In the genomic region with DNA sequence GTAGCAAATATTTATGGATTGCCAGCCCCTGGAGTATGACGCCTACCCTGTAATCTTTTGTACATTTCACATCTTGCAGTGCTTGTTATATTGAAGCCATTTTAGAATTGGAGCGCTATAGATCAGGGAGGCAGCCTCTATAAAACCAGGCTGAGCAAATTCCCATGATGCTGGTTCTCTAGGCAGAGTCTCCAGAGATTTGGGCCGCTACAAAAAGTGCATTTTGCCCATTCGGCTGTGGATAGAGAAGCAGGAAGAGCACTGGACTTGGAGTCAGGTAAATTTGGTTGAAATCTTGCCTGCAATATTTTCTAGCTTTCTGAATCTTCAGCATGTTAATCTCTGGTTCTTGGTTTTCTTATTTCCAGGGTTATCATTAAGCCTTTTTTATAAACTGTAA, we compare ENCODE assay signal across 9 cellular contexts. TPM values are rescaled to one million over a fixed set of nuclear protein-coding genes. Genes with fewer than 3 reads are reported as not detected.
DNase-seq lines count a peak whose midpoint lies in the region; ATAC-seq, FAIRE-seq and TF ChIP-seq lines count a peak whose summit lies in the region.
"Had no signal": no experiment of that assay in that cellular context is flagged by ENCODE, and none has a peak within 500 bp of the region (broad histone marks: within the 10 kb centered on the region; RNA-seq: fewer than 3 reads in every experiment).

No MANE protein-coding gene starts in this region.

- no peaks in the 10 kb centered on the region; the same call in 1 of the 2 replicates for H3F3A ChIP-seq in GM23338 (replicated peaks; ENCODE audit: low read depth)

- no peak for DNase-seq in GM23338 (ENCODE audit: low spot score)
- no peak for DNase-seq in SJSA1 (ENCODE audit: low read depth in 1 of 2, low spot score in 2 of 2)
- no peak for DNase-seq in esophagus squamous epithelium (lab: John Stamatoyannopoulos, UW)
- DNase-seq in skeletal muscle cell (ENCODE audit: low read depth) = no peak
- DNase-seq in NCI-H524 treated with DMSO at 0.1 percent for 48 hours (lab: John Stamatoyannopoulos, UW) = no peak
- no peak for DNase-seq in H54 (ENCODE audit: insufficient read length, low spot score)
- DNase-seq: NCI-H1092 had no signal

- H3K36me3 ChIP-seq in GM23338 (ENCODE audit: insufficient read depth) (no peaks in the 10 kb centered on the region; the same call in 1 of the 2 replicates), SJSA1 (peaks cover 59% of the 10 kb centered on the region), esophagus squamous epithelium (peaks cover 0 to 5% (median 0%) of the 10 kb centered on the region in 3 donors)

- H3K27me3 ChIP-seq in GM23338 (ENCODE audit: insufficient read depth) (no peaks in the 10 kb centered on the region), SJSA1 (replicated peaks) (no peaks in the 10 kb centered on the region), esophagus squamous epithelium (no peaks in the 10 kb centered on the region)

- H3K4me1 Mint-ChIP-seq in GM23338 = peaks cover 35% of the 10 kb centered on the region

- no peak overlapping the region for H2AFZ ChIP-seq in GM23338

- TF ChIP-seq CTCF in GM23338 (conservative IDR thresholded peaks at IDR 0.05; ENCODE audit: low read depth in 2 of 2) (no peak), esophagus squamous epithelium (IDR thresholded peaks at IDR 0.05) (no peak)

- intact Hi-C loops in esophagus squamous epithelium (cut with DNase I) = no loop called here

- H3K4me3 ChIP-seq in GM23338 (peak overlapping the region; percentile 99), SJSA1 (peak overlapping the region; percentile 93), esophagus squamous epithelium (peak overlapping the region in 3 of 4 donors; percentile 75 to 92 (median 84)), skeletal muscle cell (ENCODE audit: low read depth, low read length) (peak overlapping the region; percentile 99)

- H3K4me3 Mint-ChIP-seq in GM23338 = peak overlapping the region; percentile 99

- no peak for FAIRE-seq in H54 (lab: Jason Lieb, UNC)

- H3K9me3 ChIP-seq in SJSA1 (replicated peaks) = no peaks in the 10 kb centered on the region
- H3K9me3 ChIP-seq in esophagus squamous epithelium = no peaks in the 10 kb centered on the region

- peaks cover 6% of the 10 kb centered on the region for H3K27me3 Mint-ChIP-seq in GM23338 (ENCODE audit: insufficient read depth, low read depth, poor library complexity)

- H3K4me1 ChIP-seq in GM23338 (ENCODE audit: insufficient read depth) (peaks cover 31% of the 10 kb centered on the region), SJSA1 (replicated peaks) (peaks cover 15% of the 10 kb centered on the region), esophagus squamous epithelium (peaks cover 15 to 71% (median 38%) of the 10 kb centered on the region in 3 donors)

- H3K9me3 Mint-ChIP-seq in GM23338 = no peaks in the 10 kb centered on the region

- H3K36me3 Mint-ChIP-seq in GM23338 (ENCODE audit: low read depth) = peaks cover 31% of the 10 kb centered on the region; the same call in 2 of the 3 replicates

- peak overlapping the region; percentile 91 for H3K4me2 ChIP-seq in GM23338

- TF ChIP-seq POLR2A in esophagus squamous epithelium (IDR thresholded peaks at IDR 0.05) (no peak), H54 (IDR thresholded peaks at IDR 0.05; ENCODE audit: low read depth, low read length) (no peak)

- ATAC-seq in GM23338 (no peak), HG03432 (IDR thresholded peaks at IDR 0.05; ENCODE audit: unreplicated experiment) (no peak), HG03175 (IDR thresholded peaks at IDR 0.05; ENCODE audit: unreplicated experiment) (no peak)

- H3K9me2 ChIP-seq in GM23338 (ENCODE audit: insufficient read depth) = no peaks in the 10 kb centered on the region

- peaks cover 57% of the 10 kb centered on the region for H4K20me1 ChIP-seq in GM23338 (replicated peaks; ENCODE audit: insufficient read depth)

- WGBS in esophagus squamous epithelium, 2 donors = 39 to 48% methylated on average over 4 of the region's 4 CpGs

- H3K27ac ChIP-seq in GM23338 (ENCODE audit: low read depth) (no peak overlapping the region), SJSA1 (no peak overlapping the region), esophagus squamous epithelium (peak overlapping the region in 1 of 4 donors; percentile 47)

- peaks cover 69% of the 10 kb centered on the region for H3K79me2 ChIP-seq in GM23338 (replicated peaks; ENCODE audit: insufficient read depth)

- no peak overlapping the region for H3K27ac Mint-ChIP-seq in GM23338

TF ChIP-seq in GM23338, 12 proteins besides CTCF, POLR2A, EP300 and RAD21 (continues in another document):
- no peak for TF ChIP-seq CREB1 (CRISPR knock-in tag; IDR thresholded peaks at IDR 0.05; ENCODE audit: low read depth)
- TF ChIP-seq, protein P1, sequence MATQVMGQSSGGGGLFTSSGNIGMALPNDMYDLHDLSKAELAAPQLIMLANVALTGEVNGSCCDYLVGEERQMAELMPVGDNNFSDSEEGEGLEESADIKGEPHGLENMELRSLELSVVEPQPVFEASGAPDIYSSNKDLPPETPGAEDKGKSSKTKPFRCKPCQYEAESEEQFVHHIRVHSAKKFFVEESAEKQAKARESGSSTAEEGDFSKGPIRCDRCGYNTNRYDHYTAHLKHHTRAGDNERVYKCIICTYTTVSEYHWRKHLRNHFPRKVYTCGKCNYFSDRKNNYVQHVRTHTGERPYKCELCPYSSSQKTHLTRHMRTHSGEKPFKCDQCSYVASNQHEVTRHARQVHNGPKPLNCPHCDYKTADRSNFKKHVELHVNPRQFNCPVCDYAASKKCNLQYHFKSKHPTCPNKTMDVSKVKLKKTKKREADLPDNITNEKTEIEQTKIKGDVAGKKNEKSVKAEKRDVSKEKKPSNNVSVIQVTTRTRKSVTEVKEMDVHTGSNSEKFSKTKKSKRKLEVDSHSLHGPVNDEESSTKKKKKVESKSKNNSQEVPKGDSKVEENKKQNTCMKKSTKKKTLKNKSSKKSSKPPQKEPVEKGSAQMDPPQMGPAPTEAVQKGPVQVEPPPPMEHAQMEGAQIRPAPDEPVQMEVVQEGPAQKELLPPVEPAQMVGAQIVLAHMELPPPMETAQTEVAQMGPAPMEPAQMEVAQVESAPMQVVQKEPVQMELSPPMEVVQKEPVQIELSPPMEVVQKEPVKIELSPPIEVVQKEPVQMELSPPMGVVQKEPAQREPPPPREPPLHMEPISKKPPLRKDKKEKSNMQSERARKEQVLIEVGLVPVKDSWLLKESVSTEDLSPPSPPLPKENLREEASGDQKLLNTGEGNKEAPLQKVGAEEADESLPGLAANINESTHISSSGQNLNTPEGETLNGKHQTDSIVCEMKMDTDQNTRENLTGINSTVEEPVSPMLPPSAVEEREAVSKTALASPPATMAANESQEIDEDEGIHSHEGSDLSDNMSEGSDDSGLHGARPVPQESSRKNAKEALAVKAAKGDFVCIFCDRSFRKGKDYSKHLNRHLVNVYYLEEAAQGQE (IDR thresholded peaks at IDR 0.05; ENCODE audit: unreplicated experiment) = no peak
- no peak for TF ChIP-seq POLR2AphosphoS5 (IDR thresholded peaks at IDR 0.05; ENCODE audit: low read depth)
- TF ChIP-seq, protein P2, sequence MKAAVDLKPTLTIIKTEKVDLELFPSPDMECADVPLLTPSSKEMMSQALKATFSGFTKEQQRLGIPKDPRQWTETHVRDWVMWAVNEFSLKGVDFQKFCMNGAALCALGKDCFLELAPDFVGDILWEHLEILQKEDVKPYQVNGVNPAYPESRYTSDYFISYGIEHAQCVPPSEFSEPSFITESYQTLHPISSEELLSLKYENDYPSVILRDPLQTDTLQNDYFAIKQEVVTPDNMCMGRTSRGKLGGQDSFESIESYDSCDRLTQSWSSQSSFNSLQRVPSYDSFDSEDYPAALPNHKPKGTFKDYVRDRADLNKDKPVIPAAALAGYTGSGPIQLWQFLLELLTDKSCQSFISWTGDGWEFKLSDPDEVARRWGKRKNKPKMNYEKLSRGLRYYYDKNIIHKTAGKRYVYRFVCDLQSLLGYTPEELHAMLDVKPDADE (IDR thresholded peaks at IDR 0.05) = no peak
- TF ChIP-seq NANOG (IDR thresholded peaks at IDR 0.05; ENCODE audit: borderline replicate concordance) = no peak
- TF ChIP-seq EZH2 (IDR thresholded peaks at IDR 0.05; ENCODE audit: low read depth, unreplicated experiment) = no peak
- no peak for TF ChIP-seq STAT1 (IDR thresholded peaks at IDR 0.05; ENCODE audit: unreplicated experiment)

RNA-seq across cellular contexts. Expression of a gene that starts 2.0 kb away (rescaled TPM):
- total RNA-seq in GM23338 (2014; rRNA removed; shearing (Covaris generic)) = 120 and 121 TPM in 2 replicates
- 454 and 519 TPM in 2 replicates for polyA plus RNA-seq in GM23338 (2016; fragmentation: Nextera tagmentation; extraction: Ambion mirVana)
- 84.0 and 95.5 TPM in 2 replicates for total RNA-seq in SJSA1 (2014; rRNA removed; shearing (Covaris generic))
- 100 to 1,000 TPM; 110 to 170 (median 133) TPM for total RNA-seq in esophagus squamous epithelium

RNA-seq across cellular contexts. Expression of a gene that starts 22.4 kb away (rescaled TPM):
- 44.8 and 49.1 TPM in 2 replicates for total RNA-seq in GM23338 (2014; rRNA removed; shearing (Covaris generic))
- polyA plus RNA-seq in GM23338 (2016; fragmentation: Nextera tagmentation; extraction: Ambion mirVana) = 36.0 and 44.4 TPM in 2 replicates
- 3.9 and 4.8 TPM in 2 replicates for total RNA-seq in SJSA1 (2014; rRNA removed; shearing (Covaris generic))
- 10 to 100 TPM in 1 of 4 donors, 1 to 10 TPM in 3; 5.9 to 18.5 (median 8.7) TPM for total RNA-seq in esophagus squamous epithelium
